In the genomic region with DNA sequence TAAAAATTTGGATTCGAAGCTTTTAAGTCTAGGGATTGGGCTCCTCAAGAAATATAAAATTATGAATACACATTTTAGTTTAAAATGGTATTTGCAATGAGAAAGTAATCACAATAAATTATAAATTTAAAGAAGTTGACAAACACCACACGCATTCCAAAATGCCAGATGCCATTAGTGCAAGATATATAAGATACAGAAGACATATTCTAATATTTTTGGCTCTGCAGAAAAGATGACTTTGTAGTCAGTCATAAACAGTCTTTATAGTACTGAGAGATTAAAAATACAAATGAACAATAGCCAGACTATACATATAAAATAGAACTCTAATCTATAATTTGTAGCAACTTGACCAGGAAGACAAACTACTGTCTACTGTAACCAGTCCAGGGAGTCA, we compare ENCODE assay signal across 29 cellular contexts.
"Had no signal": no experiment of that assay in that cellular context is flagged by ENCODE, and none has a peak within 500 bp of the region (broad histone marks: within the 10 kb centered on the region; RNA-seq: fewer than 3 reads in every experiment).

No MANE protein-coding gene starts in this region.

- H3K9me3 ChIP-seq: colonic mucosa, esophagus muscularis mucosa, esophagus squamous epithelium, gastrocnemius medialis, gastroesophageal sphincter, heart left ventricle, heart right ventricle had no signal

- DNase-seq: colonic mucosa; cortex of kidney; dermis blood vessel endothelial cell; dorsolateral prefrontal cortex; effector CD4-positive, alpha-beta T cell; effector CD8-positive, alpha-beta T cell; effector memory CD4-positive, alpha-beta T cell; effector memory CD8-positive, alpha-beta T cell; endodermal cell; erythroblast; esophagus squamous epithelium; foreskin fibroblast; foreskin keratinocyte; foreskin melanocyte; gastrocnemius medialis; glutamatergic neuron; head of caudate nucleus; heart left ventricle; heart right ventricle had no signal

- H3K27ac ChIP-seq: colonic mucosa, coronary artery, dorsolateral prefrontal cortex, epithelial cell of prostate, esophagus muscularis mucosa, esophagus squamous epithelium, foreskin keratinocyte, gastrocnemius medialis, gastroesophageal sphincter, heart left ventricle, heart right ventricle, hepatocyte had no signal

- FAIRE-seq: colon, endometrium, endothelial cell of umbilical vein, frontal cortex had no signal

- H3K36me3 ChIP-seq: colonic mucosa, esophagus muscularis mucosa, esophagus squamous epithelium, gastrocnemius medialis, gastroesophageal sphincter, heart left ventricle, heart right ventricle had no signal

- H3K79me2 ChIP-seq: hepatocyte had no signal

- H3K4me1 ChIP-seq: colonic mucosa, esophagus muscularis mucosa, esophagus squamous epithelium, foreskin keratinocyte, gastrocnemius medialis, gastroesophageal sphincter, heart left ventricle, heart right ventricle had no signal

- H3K4me3 ChIP-seq: colonic mucosa, coronary artery, dorsolateral prefrontal cortex, esophagus muscularis mucosa, esophagus squamous epithelium, gastrocnemius medialis, gastroesophageal sphincter, heart left ventricle, heart right ventricle, hepatocyte had no signal

- H3K4me2 ChIP-seq: hepatocyte had no signal

- H2AFZ ChIP-seq: hepatocyte had no signal

- H3K27me3 ChIP-seq: colonic mucosa, esophagus muscularis mucosa, esophagus squamous epithelium, foreskin keratinocyte, gastrocnemius medialis, gastroesophageal sphincter, heart left ventricle, heart right ventricle, hepatocyte had no signal

- ATAC-seq: effector memory CD8-positive, alpha-beta T cell; esophagus mucosa; foreskin keratinocyte; gastrocnemius medialis; gastroesophageal sphincter; heart left ventricle; heart right ventricle had no signal
